In genomic region chr16:88809068-88809675, GRCh38 we compare ENCODE assay signal across 1 cellular context.
TF ChIP-seq lines count a peak whose summit lies in the region.

No MANE protein-coding gene starts in this region.

TF ChIP-seq in WTC11, 78 proteins besides CTCF, POLR2A, EP300 and RAD21 (continued from another document):
- TF ChIP-seq MLX (CRISPR knock-in tag; IDR thresholded peaks at IDR 0.05) (0 out of 2 replicates have a peak, but pooled peaks have one; percentile 64), MYBL2 (CRISPR knock-in tag; IDR thresholded peaks at IDR 0.05) (no peak; the same call in 1 of the 2 replicates), STAT6 (CRISPR knock-in tag; conservative IDR thresholded peaks at IDR 0.05; ENCODE audit: low read depth) (no peak), FOXK1 (CRISPR knock-in tag; IDR thresholded peaks at IDR 0.05) (no peak), TP53 (CRISPR knock-in tag; IDR thresholded peaks at IDR 0.05) (no peak), USF2 (CRISPR knock-in tag; IDR thresholded peaks at IDR 0.05) (no peak), ZNF396 (CRISPR knock-in tag; IDR thresholded peaks at IDR 0.05; ENCODE audit: borderline replicate concordance) (no peak), OVOL2 (CRISPR knock-in tag; IDR thresholded peaks at IDR 0.05; ENCODE audit: borderline replicate concordance) (no peak), ELF4 (CRISPR knock-in tag; IDR thresholded peaks at IDR 0.05; ENCODE audit: low read depth) (no peak), TEAD1 (CRISPR knock-in tag; IDR thresholded peaks at IDR 0.05) (no peak), ZNF263 (CRISPR knock-in tag; IDR thresholded peaks at IDR 0.05; ENCODE audit: low read depth) (no peak; the same call in 1 of the 2 replicates), E2F4 (CRISPR knock-in tag; IDR thresholded peaks at IDR 0.05; ENCODE audit: borderline replicate concordance, low read depth) (no peak), USF1 (CRISPR knock-in tag; IDR thresholded peaks at IDR 0.05) (peak; percentile 10; the same call in 1 of the 2 replicates)
